21 cellular contexts compared by ENCODE assay signal in the genomic region with DNA sequence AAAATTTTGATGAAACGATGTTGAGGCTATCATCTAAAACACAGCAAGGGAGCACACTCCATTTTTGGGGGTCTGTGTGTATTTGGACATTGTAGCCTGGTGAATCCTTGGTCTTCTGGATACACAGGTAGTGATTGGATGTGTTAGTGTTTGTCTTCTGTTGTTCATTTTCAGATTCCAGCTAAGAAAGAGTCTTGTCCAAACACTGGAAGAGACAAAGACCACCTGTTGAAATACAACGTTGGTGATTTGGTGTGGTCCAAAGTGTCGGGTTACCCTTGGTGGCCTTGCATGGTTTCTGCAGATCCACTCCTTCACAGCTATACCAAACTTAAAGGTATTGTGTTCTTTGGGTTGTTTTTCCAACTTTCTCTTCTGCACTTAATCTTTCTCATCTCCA.
"Had no signal": no experiment of that assay in that cellular context is flagged by ENCODE, and none has a peak within 500 bp of the region (broad histone marks: within the 10 kb centered on the region; RNA-seq: fewer than 3 reads in every experiment).

No MANE protein-coding gene starts in this region.

- H3K27ac Mint-ChIP-seq: dendritic cell treated with granulocyte-macrophage colony-stimulating factor and Interleukin-4, amounts not matched to agents 40 ng/mL and 50 ng/mL, for 4 days; naive thymus-derived CD8-positive, alpha-beta T cell; nephron progenitor cell; stimulated activated memory B cell treated with anti-CD40 and anti-IgM and Interleukin-4, amounts not matched to agents 10 μg/mL and 1 μg/mL and 100 μg/mL, for 72 hours had no signal

- DNase-seq: colonic mucosa; effector memory CD4-positive, alpha-beta T cell; head of caudate nucleus; kidney; left lung; mesendoderm; midbrain; naive thymus-derived CD8-positive, alpha-beta T cell; nephron progenitor cell; nucleus accumbens; psoas muscle; right cardiac atrium; spleen; stimulated activated CD4-positive, alpha-beta T cell treated with anti-CD3 and anti-CD28 coated beads, Interleukin-4, amount 100 ng/mL, for 4 hours; stimulated activated naive CD8-positive, alpha-beta T cell treated with anti-CD3 and anti-CD28 coated beads, Interleukin-15, Interleukin-2, amounts not matched to agents 100 U/mL and 50 U/mL, for 24 hours; substantia nigra; testis; tibial artery; upper lobe of left lung had no signal

- H3K9me3 Mint-ChIP-seq: dendritic cell treated with granulocyte-macrophage colony-stimulating factor and Interleukin-4, amounts not matched to agents 40 ng/mL and 50 ng/mL, for 4 days; naive thymus-derived CD8-positive, alpha-beta T cell; nephron progenitor cell; stimulated activated memory B cell treated with anti-CD40 and anti-IgM and Interleukin-4, amounts not matched to agents 10 μg/mL and 1 μg/mL and 100 μg/mL, for 72 hours had no signal

- ATAC-seq: left lung; naive thymus-derived CD8-positive, alpha-beta T cell; psoas muscle; right cardiac atrium; stimulated activated memory B cell treated with anti-CD40 and anti-IgM and Interleukin-4, amounts not matched to agents 10 μg/mL and 1 μg/mL and 100 μg/mL, for 72 hours; stimulated activated naive CD8-positive, alpha-beta T cell treated with anti-CD3 and anti-CD28 coated beads, Interleukin-15, Interleukin-2, amounts not matched to agents 100 U/mL and 50 U/mL, for 24 hours had no signal

- H3K27me3 Mint-ChIP-seq: dendritic cell treated with granulocyte-macrophage colony-stimulating factor and Interleukin-4, amounts not matched to agents 40 ng/mL and 50 ng/mL, for 4 days; naive thymus-derived CD8-positive, alpha-beta T cell; stimulated activated memory B cell treated with anti-CD40 and anti-IgM and Interleukin-4, amounts not matched to agents 10 μg/mL and 1 μg/mL and 100 μg/mL, for 72 hours had no signal

- H3K4me3 Mint-ChIP-seq: dendritic cell treated with granulocyte-macrophage colony-stimulating factor and Interleukin-4, amounts not matched to agents 40 ng/mL and 50 ng/mL, for 4 days; naive thymus-derived CD8-positive, alpha-beta T cell; nephron progenitor cell; stimulated activated memory B cell treated with anti-CD40 and anti-IgM and Interleukin-4, amounts not matched to agents 10 μg/mL and 1 μg/mL and 100 μg/mL, for 72 hours had no signal
